In genomic region chr10:27947513-27947912, GRCh38 we compare ENCODE assay signal across 26 cellular contexts. TPM values are rescaled to one million over a fixed set of nuclear protein-coding genes. Genes with fewer than 3 reads are reported as not detected.
"Had no signal": no experiment of that assay in that cellular context is flagged by ENCODE, and none has a peak within 500 bp of the region (broad histone marks: within the 10 kb centered on the region; RNA-seq: fewer than 3 reads in every experiment).

No MANE protein-coding gene starts in this region.

- H3K9me3 ChIP-seq: esophagus squamous epithelium, ovary, psoas muscle, sigmoid colon, spleen, testis, tibial artery, upper lobe of left lung, uterus had no signal

- H3K27me3 ChIP-seq: esophagus squamous epithelium, neural progenitor cell, ovary, sigmoid colon, spleen, testis, tibial artery, upper lobe of left lung, uterus had no signal

- H3K4me3 ChIP-seq: esophagus squamous epithelium, neural progenitor cell, ovary, psoas muscle, sigmoid colon, spleen, testis, tibial artery, upper lobe of left lung, uterus had no signal

- H2AFZ ChIP-seq: neural progenitor cell had no signal

- H3K27ac ChIP-seq: esophagus squamous epithelium, neural progenitor cell, ovary, psoas muscle, sigmoid colon, spleen, testis, tibial artery, upper lobe of left lung, uterus had no signal

- H3K4me1 ChIP-seq: esophagus squamous epithelium, neural progenitor cell, psoas muscle, sigmoid colon, spleen, testis, upper lobe of left lung had no signal

- H3K4me2 ChIP-seq: neural progenitor cell had no signal

- H3K9ac ChIP-seq: neural progenitor cell had no signal

- H3K36me3 ChIP-seq: esophagus squamous epithelium, neural progenitor cell, ovary, sigmoid colon, spleen, tibial artery, upper lobe of left lung, uterus had no signal

- ATAC-seq: left lobe of liver; naive thymus-derived CD4-positive, alpha-beta T cell; psoas muscle; right cardiac atrium; stimulated activated memory B cell treated with anti-CD40 and anti-IgM and Interleukin-4, amounts not matched to agents 10 μg/mL and 1 μg/mL and 100 μg/mL, for 72 hours; stimulated activated naive CD8-positive, alpha-beta T cell treated with anti-CD3 and anti-CD28 coated beads, Interleukin-15, Interleukin-2, amounts not matched to agents 100 U/mL and 50 U/mL, for 24 hours had no signal

- FAIRE-seq: colon, frontal cortex, kidney had no signal

- DNase-seq: effector CD8-positive, alpha-beta T cell; endodermal cell; erythroblast; esophagus squamous epithelium; kidney; mesendoderm; midbrain; naive thymus-derived CD4-positive, alpha-beta T cell; ovary; posterior cingulate gyrus; psoas muscle; right cardiac atrium; sigmoid colon; spleen; stimulated activated CD4-positive, alpha-beta T cell treated with anti-CD3 and anti-CD28 coated beads, Interleukin-4, amount 100 ng/mL, for 4 hours; stimulated activated naive CD8-positive, alpha-beta T cell treated with anti-CD3 and anti-CD28 coated beads, Interleukin-15, Interleukin-2, amounts not matched to agents 100 U/mL and 50 U/mL, for 24 hours; substantia nigra; testis; tibial artery; upper lobe of left lung; uterus had no signal

RNA-seq across cellular contexts. Expression of gene ODAD2, which starts 51.4 kb away (rescaled TPM):
- polyA plus RNA-seq: naive thymus-derived CD4-positive, alpha-beta T cell had no signal
